Comparison of ENCODE assay signal across 8 cellular contexts in genomic region chr12:82527165-82527780, GRCh38.
A peak's percentile ranks its signal among the peaks of the same experiment; 100 is the strongest.
DNase-seq lines count a peak whose midpoint lies in the region; ATAC-seq and TF ChIP-seq lines count a peak whose summit lies in the region.

No MANE protein-coding gene starts in this region.

- no peak overlapping the region for H3K4me3 ChIP-seq in BJ (ENCODE audit: low read depth, low read length)
- H3K4me3 ChIP-seq in WERI-Rb-1 (ENCODE audit: low read depth, low read length) = no peak overlapping the region

- CTCF ChIA-PET in BJ (lab: Yijun Ruan, JAX) = interaction anchor here (1.0 kb wide), 1 partner anchor 159 kb away, joined by 4 read pairs; the partner anchor contains the start of gene TMTC2

- H3K27me3 ChIP-seq in BJ (ENCODE audit: control insufficient read depth, insufficient read depth, low read length) (no peaks in the 10 kb centered on the region), WERI-Rb-1 (ENCODE audit: insufficient read depth, low read depth, severe bottlenecking) (no peaks in the 10 kb centered on the region)

- peak; percentile 82 for ATAC-seq in HG02885 (IDR thresholded peaks at IDR 0.05; ENCODE audit: poor library complexity, unreplicated experiment)

- DNase-seq in BJ (ENCODE audit: low read depth) (peak; percentile 8), GM13977 (ENCODE audit: low spot score) (peak; percentile 34), NCI-H187 treated with DMSO at 0.1 percent for 48 hours (lab: John Stamatoyannopoulos, UW) (peak; percentile 35), WERI-Rb-1 (peak; percentile 19), foreskin melanocyte (peak; percentile 36), renal cortical epithelial cell (ENCODE audit: low read depth) (peak; percentile 70), GOT3 (lab: John Stamatoyannopoulos, UW) (no peak)

- H3K36me3 ChIP-seq in BJ (ENCODE audit: control insufficient read depth, insufficient read depth, low read length) (no peaks in the 10 kb centered on the region), WERI-Rb-1 (no peaks in the 10 kb centered on the region)

- TF ChIP-seq CTCF in BJ (IDR thresholded peaks at IDR 0.05; ENCODE audit: insufficient read depth, low read depth, low read length) (peak; percentile 88), GM13977 (IDR thresholded peaks at IDR 0.05; ENCODE audit: extremely low read depth, insufficient read depth, missing control alignments) (peak; percentile 91), WERI-Rb-1 (IDR thresholded peaks at IDR 0.05; ENCODE audit: low read depth, low read length) (peak; percentile 57; the same call in 1 of the 2 replicates)

- in situ Hi-C loops in GM13977 (cut with MboI; ENCODE audit: low pct_unique_long_range_greater_than_20kb, low sequenced_read_pairs, unreplicated experiment) = loop anchor here (10.0 kb wide), 1 partner anchor 98 kb away; no protein-coding TSS in a partner anchor

- H3K27ac ChIP-seq in WERI-Rb-1 = no peak overlapping the region

- no peaks in the 10 kb centered on the region for H3K9me3 ChIP-seq in WERI-Rb-1 (ENCODE audit: severe bottlenecking)

- POLR2A ChIA-PET in BJ (lab: Charles Lee) = interaction anchor here (0.6 kb wide), 1 partner anchor 1542 kb away, joined by 3 read pairs; no protein-coding TSS in a partner anchor
